ENCODE assay signal across 24 cellular contexts in the genomic region with DNA sequence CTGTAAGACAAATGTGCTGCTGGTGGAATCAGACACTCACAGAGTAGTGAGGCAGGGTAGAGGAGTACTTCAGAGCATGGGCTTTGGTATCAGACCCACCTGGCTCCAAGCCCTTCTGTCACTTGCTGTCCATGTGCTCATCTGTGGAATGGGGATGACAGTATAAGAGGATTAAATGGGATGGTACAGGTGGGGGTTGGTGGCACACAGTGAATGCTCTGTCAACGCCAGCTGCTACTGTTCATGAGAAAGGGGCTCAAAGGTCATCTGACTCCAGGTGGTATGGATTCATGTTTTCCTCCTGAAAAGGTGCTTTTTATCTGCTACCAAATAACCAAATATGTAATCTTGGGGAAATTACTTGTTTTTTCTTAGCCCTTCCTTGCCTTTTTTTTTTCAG.
"Had no signal": no experiment of that assay in that cellular context is flagged by ENCODE, and none has a peak within 500 bp of the region (broad histone marks: within the 10 kb centered on the region; RNA-seq: fewer than 3 reads in every experiment).

No MANE protein-coding gene starts in this region.

- DNase-seq: colonic mucosa; dermis blood vessel endothelial cell; endodermal cell; erythroblast; foreskin keratinocyte; kidney; left cardiac atrium; left ventricle myocardium inferior; mesenchymal stem cell; midbrain; naive B cell; occipital lobe; posterior cingulate gyrus; small intestine; stimulated activated CD4-positive, alpha-beta T cell treated with anti-CD3 and anti-CD28 coated beads, Interleukin-12 subunit alpha, Interleukin-12 subunit beta, amount 100 ng/mL, for 4 hours; stimulated activated naive CD4-positive, alpha-beta T cell; stomach; substantia nigra; trophoblast cell had no signal

- FAIRE-seq: endothelial cell of umbilical vein, kidney, small intestine, urothelium cell line had no signal

- H3K9me3 Mint-ChIP-seq: endodermal cell, nephron had no signal

- H3K27me3 ChIP-seq: colonic mucosa had no signal

- H3K4me3 Mint-ChIP-seq: endodermal cell, naive B cell, nephron had no signal

- H3K27ac ChIP-seq: colonic mucosa, foreskin keratinocyte, left ventricle myocardium inferior, stomach, thoracic aorta had no signal

- H3K4me1 ChIP-seq: colonic mucosa, foreskin keratinocyte had no signal

- H3K27ac Mint-ChIP-seq: endodermal cell, naive B cell, nephron had no signal

- H3K4me3 ChIP-seq: colonic mucosa, left ventricle myocardium inferior, lung, stomach, thoracic aorta had no signal

- H3K4me1 Mint-ChIP-seq: naive B cell, nephron had no signal

- H3K9me3 ChIP-seq: colonic mucosa, left ventricle myocardium inferior, stomach, thoracic aorta had no signal

- H3K36me3 Mint-ChIP-seq: naive B cell had no signal

- ATAC-seq: foreskin keratinocyte, left cardiac atrium had no signal

- H3K36me3 ChIP-seq: colonic mucosa, left ventricle myocardium inferior, stomach, thoracic aorta had no signal
